ENCODE assay signal across 9 cellular contexts in genomic region chr1:215114154-215114933, GRCh38. TPM values are rescaled to one million over a fixed set of nuclear protein-coding genes. Genes with fewer than 3 reads are reported as not detected.
DNase-seq lines count a peak whose midpoint lies in the region; ATAC-seq and TF ChIP-seq lines count a peak whose summit lies in the region.
"Had no signal": no experiment of that assay in that cellular context is flagged by ENCODE, and none has a peak within 500 bp of the region (broad histone marks: within the 10 kb centered on the region; RNA-seq: fewer than 3 reads in every experiment).

No MANE protein-coding gene starts in this region.

- peaks cover 0 to 8% (median 0%) of the 10 kb centered on the region in 3 donors for H3K9me3 Mint-ChIP-seq in T-cell

- no peaks in the 10 kb centered on the region for H3K36me3 Mint-ChIP-seq in T-cell

- POLR2A ChIA-PET in T-cell (lab: Charles Lee) = no interaction called here

- H3K27ac ChIP-seq in breast epithelium = peak overlapping the region; percentile 27 to 31

- no peaks in the 10 kb centered on the region for H3K36me3 ChIP-seq in breast epithelium

- no peak for TF ChIP-seq POLR2A in breast epithelium (IDR thresholded peaks at IDR 0.05)

- no peaks in the 10 kb centered on the region for H3K9me3 ChIP-seq in breast epithelium

- CTCF ChIA-PET in T-cell (lab: Charles Lee) = no interaction called here

- H3K27me3 Mint-ChIP-seq in T-cell = peaks cover 2 to 3% of the 10 kb centered on the region in 2 donors

- intact Hi-C loops in breast epithelium (cut with DNase I; ENCODE audit: low total_unique reads) = no loop called here

- no peak for TF ChIP-seq CTCF in LNCaP clone FGC (IDR thresholded peaks at IDR 0.05; ENCODE audit: control insufficient read depth, extremely low read depth, insufficient read depth)
- no peak for TF ChIP-seq CTCF in breast epithelium (IDR thresholded peaks at IDR 0.05)

- H3K27me3 ChIP-seq in breast epithelium = no peaks in the 10 kb centered on the region

- DNase-seq in ELR (ENCODE audit: low read depth) (peak; percentile 83), LNCaP clone FGC (ENCODE audit: low read depth) (peak; percentile 14), breast epithelium (ENCODE audit: low spot score in 2 of 2) (peak in 1 of 2 donors; percentile 57), non-pigmented ciliary epithelial cell (ENCODE audit: low read depth) (peak; percentile 47), NCI-H1048 (lab: John Stamatoyannopoulos, UW) (no peak), T-cell (no peak)

- H3K27ac Mint-ChIP-seq in T-cell = no peak overlapping the region

- no peak overlapping the region for H3K4me3 ChIP-seq in LNCaP clone FGC (ENCODE audit: low read depth, low read length)
- H3K4me3 ChIP-seq in breast epithelium = no peak overlapping the region

- ATAC-seq in HG02885 (IDR thresholded peaks at IDR 0.05; ENCODE audit: poor library complexity, unreplicated experiment) = no peak
- no peak for ATAC-seq in GM21576 (IDR thresholded peaks at IDR 0.05; ENCODE audit: unreplicated experiment)
- ATAC-seq in T-cell (replicated peaks in 1 of 4) = no peak

- H3K4me1 Mint-ChIP-seq in T-cell = no peaks in the 10 kb centered on the region

- no peak overlapping the region for H3K4me3 Mint-ChIP-seq in T-cell

- H3K4me1 ChIP-seq in breast epithelium = no peaks in the 10 kb centered on the region

RNA-seq across cellular contexts. Expression of gene KCNK2, which starts 31.8 kb away (rescaled TPM):
- 10 to 100 TPM; 12.1 to 23.6 (median 12.5) TPM for total RNA-seq in breast epithelium
- not detected for total RNA-seq in T-cell
- total RNA-seq: OCI-LY7 had no signal

Comparison
In these comparisons a context has a peak if more than half of its experiments do, and no peak if none do; other contexts are left out.
1. DNase-seq: peak in ELR (single experiment), LNCaP clone FGC (single experiment) and non-pigmented ciliary epithelial cell (single experiment); none in NCI-H1048 (single experiment) and T-cell (0 of 34).
2. RNA of gene KCNK2, which starts 31.8 kb away (total RNA-seq): 12.1 to 23.6 TPM in breast epithelium; not detected in T-cell; every median in the first group is over 10 times any median in the second.